Comparison of ENCODE assay signal across 1 cellular context in genomic region chr7:127995157-127995865, GRCh38.
TF ChIP-seq lines count a peak whose summit lies in the region.

No MANE protein-coding gene starts in this region.

TF ChIP-seq in K562, 482 proteins besides CTCF, POLR2A, EP300 and RAD21 (continued from another document):
- TF ChIP-seq, protein P1, sequence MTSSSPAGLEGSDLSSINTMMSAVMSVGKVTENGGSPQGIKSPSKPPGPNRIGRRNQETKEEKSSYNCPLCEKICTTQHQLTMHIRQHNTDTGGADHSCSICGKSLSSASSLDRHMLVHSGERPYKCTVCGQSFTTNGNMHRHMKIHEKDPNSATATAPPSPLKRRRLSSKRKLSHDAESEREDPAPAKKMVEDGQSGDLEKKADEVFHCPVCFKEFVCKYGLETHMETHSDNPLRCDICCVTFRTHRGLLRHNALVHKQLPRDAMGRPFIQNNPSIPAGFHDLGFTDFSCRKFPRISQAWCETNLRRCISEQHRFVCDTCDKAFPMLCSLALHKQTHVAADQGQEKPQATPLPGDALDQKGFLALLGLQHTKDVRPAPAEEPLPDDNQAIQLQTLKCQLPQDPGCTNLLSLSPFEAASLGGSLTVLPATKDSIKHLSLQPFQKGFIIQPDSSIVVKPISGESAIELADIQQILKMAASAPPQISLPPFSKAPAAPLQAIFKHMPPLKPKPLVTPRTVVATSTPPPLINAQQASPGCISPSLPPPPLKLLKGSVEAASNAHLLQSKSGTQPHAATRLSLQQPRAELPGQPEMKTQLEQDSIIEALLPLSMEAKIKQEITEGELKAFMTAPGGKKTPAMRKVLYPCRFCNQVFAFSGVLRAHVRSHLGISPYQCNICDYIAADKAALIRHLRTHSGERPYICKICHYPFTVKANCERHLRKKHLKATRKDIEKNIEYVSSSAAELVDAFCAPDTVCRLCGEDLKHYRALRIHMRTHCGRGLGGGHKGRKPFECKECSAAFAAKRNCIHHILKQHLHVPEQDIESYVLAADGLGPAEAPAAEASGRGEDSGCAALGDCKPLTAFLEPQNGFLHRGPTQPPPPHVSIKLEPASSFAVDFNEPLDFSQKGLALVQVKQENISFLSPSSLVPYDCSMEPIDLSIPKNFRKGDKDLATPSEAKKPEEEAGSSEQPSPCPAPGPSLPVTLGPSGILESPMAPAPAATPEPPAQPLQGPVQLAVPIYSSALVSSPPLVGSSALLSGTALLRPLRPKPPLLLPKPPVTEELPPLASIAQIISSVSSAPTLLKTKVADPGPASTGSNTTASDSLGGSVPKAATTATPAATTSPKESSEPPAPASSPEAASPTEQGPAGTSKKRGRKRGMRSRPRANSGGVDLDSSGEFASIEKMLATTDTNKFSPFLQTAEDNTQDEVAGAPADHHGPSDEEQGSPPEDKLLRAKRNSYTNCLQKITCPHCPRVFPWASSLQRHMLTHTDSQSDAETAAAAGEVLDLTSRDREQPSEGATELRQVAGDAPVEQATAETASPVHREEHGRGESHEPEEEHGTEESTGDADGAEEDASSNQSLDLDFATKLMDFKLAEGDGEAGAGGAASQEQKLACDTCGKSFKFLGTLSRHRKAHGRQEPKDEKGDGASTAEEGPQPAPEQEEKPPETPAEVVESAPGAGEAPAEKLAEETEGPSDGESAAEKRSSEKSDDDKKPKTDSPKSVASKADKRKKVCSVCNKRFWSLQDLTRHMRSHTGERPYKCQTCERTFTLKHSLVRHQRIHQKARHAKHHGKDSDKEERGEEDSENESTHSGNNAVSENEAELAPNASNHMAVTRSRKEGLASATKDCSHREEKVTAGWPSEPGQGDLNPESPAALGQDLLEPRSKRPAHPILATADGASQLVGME (CRISPR knock-in tag; IDR thresholded peaks at IDR 0.05) = no peak
- TF ChIP-seq ZNF445 (CRISPR knock-in tag; IDR thresholded peaks at IDR 0.05; ENCODE audit: low read depth) (no peak), ZFP30 (CRISPR knock-in tag; IDR thresholded peaks at IDR 0.05; ENCODE audit: borderline replicate concordance) (no peak), CTBP1 (IDR thresholded peaks at IDR 0.05; ENCODE audit: borderline replicate concordance) (0 out of 2 replicates have a peak, but pooled peaks have one; percentile 8), ZNF431 (CRISPR knock-in tag; IDR thresholded peaks at IDR 0.05) (no peak), NR2F6 (CRISPR knock-in tag; IDR thresholded peaks at IDR 0.05) (no peak), SRSF3 (IDR thresholded peaks at IDR 0.05; ENCODE audit: insufficient read depth, low read length) (no peak), ZNF134 (CRISPR knock-in tag; conservative IDR thresholded peaks at IDR 0.05) (no peak), MLLT1 (IDR thresholded peaks at IDR 0.05) (no peak), TCF3 (CRISPR knock-in tag; IDR thresholded peaks at IDR 0.05) (no peak), ZNF77 (CRISPR knock-in tag; IDR thresholded peaks at IDR 0.05) (no peak), SOX6 (IDR thresholded peaks at IDR 0.05) (no peak), NR2C2 (CRISPR knock-in tag; IDR thresholded peaks at IDR 0.05) (no peak), NR2C2 (tag; IDR thresholded peaks at IDR 0.05) (0 out of 2 replicates have a peak, but pooled peaks have one; percentile 11), FOXJ2 (tag; IDR thresholded peaks at IDR 0.05) (no peak), NR1H2 (CRISPR knock-in tag; IDR thresholded peaks at IDR 0.05) (no peak), KDM5B (IDR thresholded peaks at IDR 0.05; ENCODE audit: insufficient replicate concordance, low read depth, low read length) (no peak), FOXA3 (CRISPR knock-in tag; conservative IDR thresholded peaks at IDR 0.05 in 1 of 2, IDR thresholded peaks at IDR 0.05 in 1 of 2) (0 out of 4 replicates have a peak, but pooled peaks of 1 of the 2 experiments have one; percentile 36), EZH2 (IDR thresholded peaks at IDR 0.05; ENCODE audit: borderline replicate concordance, low read depth, low read length) (no peak), FOXP4 (CRISPR knock-in tag; IDR thresholded peaks at IDR 0.05; ENCODE audit: borderline replicate concordance) (no peak), RFX5 (IDR thresholded peaks at IDR 0.05; ENCODE audit: low read depth, low read length) (no peak), NR2C1 (IDR thresholded peaks at IDR 0.05) (peak; percentile 73), NR2C1 (tag; IDR thresholded peaks at IDR 0.05) (0 out of 2 replicates have a peak, but pooled peaks have one; percentile 38), DACH1 (IDR thresholded peaks at IDR 0.05; ENCODE audit: partially characterized antibody) (peak; percentile 45), ZBTB11 (CRISPR knock-in tag; IDR thresholded peaks at IDR 0.05) (no peak), TARDBP (IDR thresholded peaks at IDR 0.05) (no peak)
- TF ChIP-seq, protein P2, sequence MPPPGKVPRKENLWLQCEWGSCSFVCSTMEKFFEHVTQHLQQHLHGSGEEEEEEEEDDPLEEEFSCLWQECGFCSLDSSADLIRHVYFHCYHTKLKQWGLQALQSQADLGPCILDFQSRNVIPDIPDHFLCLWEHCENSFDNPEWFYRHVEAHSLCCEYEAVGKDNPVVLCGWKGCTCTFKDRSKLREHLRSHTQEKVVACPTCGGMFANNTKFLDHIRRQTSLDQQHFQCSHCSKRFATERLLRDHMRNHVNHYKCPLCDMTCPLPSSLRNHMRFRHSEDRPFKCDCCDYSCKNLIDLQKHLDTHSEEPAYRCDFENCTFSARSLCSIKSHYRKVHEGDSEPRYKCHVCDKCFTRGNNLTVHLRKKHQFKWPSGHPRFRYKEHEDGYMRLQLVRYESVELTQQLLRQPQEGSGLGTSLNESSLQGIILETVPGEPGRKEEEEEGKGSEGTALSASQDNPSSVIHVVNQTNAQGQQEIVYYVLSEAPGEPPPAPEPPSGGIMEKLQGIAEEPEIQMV (tag; conservative IDR thresholded peaks at IDR 0.05; ENCODE audit: low read depth) = no peak
- TF ChIP-seq, protein P3, sequence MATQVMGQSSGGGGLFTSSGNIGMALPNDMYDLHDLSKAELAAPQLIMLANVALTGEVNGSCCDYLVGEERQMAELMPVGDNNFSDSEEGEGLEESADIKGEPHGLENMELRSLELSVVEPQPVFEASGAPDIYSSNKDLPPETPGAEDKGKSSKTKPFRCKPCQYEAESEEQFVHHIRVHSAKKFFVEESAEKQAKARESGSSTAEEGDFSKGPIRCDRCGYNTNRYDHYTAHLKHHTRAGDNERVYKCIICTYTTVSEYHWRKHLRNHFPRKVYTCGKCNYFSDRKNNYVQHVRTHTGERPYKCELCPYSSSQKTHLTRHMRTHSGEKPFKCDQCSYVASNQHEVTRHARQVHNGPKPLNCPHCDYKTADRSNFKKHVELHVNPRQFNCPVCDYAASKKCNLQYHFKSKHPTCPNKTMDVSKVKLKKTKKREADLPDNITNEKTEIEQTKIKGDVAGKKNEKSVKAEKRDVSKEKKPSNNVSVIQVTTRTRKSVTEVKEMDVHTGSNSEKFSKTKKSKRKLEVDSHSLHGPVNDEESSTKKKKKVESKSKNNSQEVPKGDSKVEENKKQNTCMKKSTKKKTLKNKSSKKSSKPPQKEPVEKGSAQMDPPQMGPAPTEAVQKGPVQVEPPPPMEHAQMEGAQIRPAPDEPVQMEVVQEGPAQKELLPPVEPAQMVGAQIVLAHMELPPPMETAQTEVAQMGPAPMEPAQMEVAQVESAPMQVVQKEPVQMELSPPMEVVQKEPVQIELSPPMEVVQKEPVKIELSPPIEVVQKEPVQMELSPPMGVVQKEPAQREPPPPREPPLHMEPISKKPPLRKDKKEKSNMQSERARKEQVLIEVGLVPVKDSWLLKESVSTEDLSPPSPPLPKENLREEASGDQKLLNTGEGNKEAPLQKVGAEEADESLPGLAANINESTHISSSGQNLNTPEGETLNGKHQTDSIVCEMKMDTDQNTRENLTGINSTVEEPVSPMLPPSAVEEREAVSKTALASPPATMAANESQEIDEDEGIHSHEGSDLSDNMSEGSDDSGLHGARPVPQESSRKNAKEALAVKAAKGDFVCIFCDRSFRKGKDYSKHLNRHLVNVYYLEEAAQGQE (CRISPR knock-in tag; IDR thresholded peaks at IDR 0.05; ENCODE audit: low read depth) = no peak
- TF ChIP-seq, protein P4, sequence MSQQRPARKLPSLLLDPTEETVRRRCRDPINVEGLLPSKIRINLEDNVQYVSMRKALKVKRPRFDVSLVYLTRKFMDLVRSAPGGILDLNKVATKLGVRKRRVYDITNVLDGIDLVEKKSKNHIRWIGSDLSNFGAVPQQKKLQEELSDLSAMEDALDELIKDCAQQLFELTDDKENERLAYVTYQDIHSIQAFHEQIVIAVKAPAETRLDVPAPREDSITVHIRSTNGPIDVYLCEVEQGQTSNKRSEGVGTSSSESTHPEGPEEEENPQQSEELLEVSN (IDR thresholded peaks at IDR 0.05; ENCODE audit: borderline replicate concordance in 1 of 2, extremely low read depth in 1 of 2, insufficient read depth in 1 of 2, insufficient read length in 1 of 2, low read depth in 1 of 2, low read length in 1 of 2, poor library complexity in 1 of 2, severe bottlenecking in 1 of 2) = no peak
